ENCODE assay signal across 8 cellular contexts in the genomic region with DNA sequence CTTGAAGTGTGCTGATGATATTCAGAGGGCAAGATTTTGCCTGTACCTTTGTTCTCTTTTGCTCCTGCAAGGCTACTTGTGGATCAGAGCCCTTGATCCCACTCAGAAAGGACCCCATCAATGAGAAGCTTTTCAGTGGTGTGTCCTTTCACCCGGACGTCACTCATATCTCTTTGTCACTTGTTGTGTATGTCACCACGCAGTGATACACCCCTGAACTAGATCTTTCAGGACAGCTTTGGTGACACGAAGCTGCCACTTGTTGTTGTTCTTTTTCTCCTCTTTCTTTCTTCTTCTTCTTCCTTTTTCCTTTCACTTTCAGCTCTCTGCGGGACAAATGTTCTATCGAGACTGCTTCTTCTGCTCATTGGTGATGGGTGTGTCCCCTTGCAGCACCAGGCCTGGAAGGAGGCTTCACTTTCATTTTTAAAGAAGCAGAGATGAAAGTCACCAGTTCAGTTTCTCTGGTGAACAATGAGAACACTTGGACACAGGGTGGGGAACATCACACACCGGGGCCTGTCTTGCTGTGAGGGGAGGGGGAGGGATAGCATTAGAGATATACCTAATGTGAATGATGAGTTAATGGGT.
A peak's percentile ranks its signal among the peaks of the same experiment; 100 is the strongest.
DNase-seq lines count a peak whose midpoint lies in the region; ATAC-seq and TF ChIP-seq lines count a peak whose summit lies in the region.

No MANE protein-coding gene starts in this region.

- H4K20me1 ChIP-seq in PC-3 (ENCODE audit: low read length): no peaks in the 10 kb centered on the region

- H3K4me2 ChIP-seq in PC-3 (ENCODE audit: low read length): no peak overlapping the region

- no peaks in the 10 kb centered on the region for H3K9me3 Mint-ChIP-seq in activated CD4-positive, alpha-beta T cell treated with anti-CD3 and anti-CD28 coated beads, Interleukin-2, amount 10 ng/mL, durations not matched to agents 24 days and 14 days
- no peaks in the 10 kb centered on the region for H3K9me3 Mint-ChIP-seq in T-helper 1 cell treated with Interleukin-12 subunit alpha and Interleukin-12 subunit beta and Interleukin-4 antibody, amounts not matched to agents 30 μg/mL and 1 μg/mL, for 36 hours

- BruUV-seq in PC-3 (replicated peaks; lab: Mats Ljungman, UMichigan): no TSS peak

- no peak for TF ChIP-seq CTCF in PC-3 (conservative IDR thresholded peaks at IDR 0.05; ENCODE audit: low read depth, low read length)

- peak; percentile 83 for DNase-seq in activated CD4-positive, alpha-beta T cell treated with anti-CD3 and anti-CD28 coated beads, Interleukin-2, amount 10 ng/mL, durations not matched to agents 24 days and 14 days
- DNase-seq in activated CD4-positive, alpha-beta T cell treated with anti-CD3 and anti-CD28 coated beads, Interleukin-2, amount 50 U/mL, for 4 hours: no peak
- DNase-seq in left cardiac atrium (no peak), HT-29 (ENCODE audit: low spot score) (no peak), PC-3 (no peak)
- DNase-seq in effector CD8-positive, alpha-beta T cell (lab: John Stamatoyannopoulos, UW): no peak

- POLR2A ChIA-PET in PC-3 (lab: Charles Lee; ENCODE audit: unreplicated experiment): no interaction called here

- no peaks in the 10 kb centered on the region for H3K9me3 ChIP-seq in PC-3 (ENCODE audit: low read length)

- H3K4me3 ChIP-seq in PC-3 (ENCODE audit: low read length): no peak overlapping the region

- ATAC-seq in HG02981 (IDR thresholded peaks at IDR 0.05; ENCODE audit: unreplicated experiment): peak; percentile 84
- peak; percentile 61 to 74 for ATAC-seq in left cardiac atrium
- no peak for ATAC-seq in PC-3

- CTCF ChIA-PET in PC-3 (lab: Charles Lee): interaction anchor here (0.7 kb wide), 1 partner anchor 1097 kb away, joined by 3 read pairs; no protein-coding TSS in a partner anchor

- H3F3A ChIP-seq in PC-3 (ENCODE audit: low read length, unreplicated experiment): no peaks in the 10 kb centered on the region

- H2AFZ ChIP-seq in PC-3 (ENCODE audit: low read length): no peak overlapping the region

- intact Hi-C loops in activated CD4-positive, alpha-beta T cell treated with anti-CD3 and anti-CD28 coated beads, Interleukin-2, amount 10 ng/mL, durations not matched to agents 24 days and 14 days (cut with micrococcal nuclease): loop anchor here (1.0 to 10.0 kb wide), 7 partner anchors 11 to 1102 kb away; partner anchors contain the start of genes FAAH2, SPIN2B, SPIN3 and UBQLN2
- intact Hi-C loops in left cardiac atrium (cut with DNase I): no loop called here
- intact Hi-C loops in PC-3 (cut with micrococcal nuclease): no loop called here

- no peaks in the 10 kb centered on the region for H3K27me3 ChIP-seq in PC-3 (ENCODE audit: low read length)

- peak overlapping the region; percentile 99 for H3K27ac Mint-ChIP-seq in activated CD4-positive, alpha-beta T cell treated with anti-CD3 and anti-CD28 coated beads, Interleukin-2, amount 10 ng/mL, durations not matched to agents 24 days and 14 days
- peak overlapping the region; percentile 90 for H3K27ac Mint-ChIP-seq in T-helper 1 cell treated with Interleukin-12 subunit alpha and Interleukin-12 subunit beta and Interleukin-4 antibody, amounts not matched to agents 30 μg/mL and 1 μg/mL, for 36 hours

- H3K4me3 Mint-ChIP-seq in activated CD4-positive, alpha-beta T cell treated with anti-CD3 and anti-CD28 coated beads, Interleukin-2, amount 10 ng/mL, durations not matched to agents 24 days and 14 days: peak overlapping the region; percentile 82
- peak overlapping the region; percentile 74 for H3K4me3 Mint-ChIP-seq in T-helper 1 cell treated with Interleukin-12 subunit alpha and Interleukin-12 subunit beta and Interleukin-4 antibody, amounts not matched to agents 30 μg/mL and 1 μg/mL, for 36 hours

- H3K4me1 Mint-ChIP-seq in activated CD4-positive, alpha-beta T cell treated with anti-CD3 and anti-CD28 coated beads, Interleukin-2, amount 10 ng/mL, durations not matched to agents 24 days and 14 days: peaks cover 25% of the 10 kb centered on the region
- peaks cover 24% of the 10 kb centered on the region for H3K4me1 Mint-ChIP-seq in T-helper 1 cell treated with Interleukin-12 subunit alpha and Interleukin-12 subunit beta and Interleukin-4 antibody, amounts not matched to agents 30 μg/mL and 1 μg/mL, for 36 hours (ENCODE audit: low read depth)

- no peak overlapping the region for H3K9ac ChIP-seq in PC-3 (ENCODE audit: low read length)

- H3K4me1 ChIP-seq in PC-3 (ENCODE audit: insufficient read depth, low read length): no peaks in the 10 kb centered on the region

- no peaks in the 10 kb centered on the region for H3K27me3 Mint-ChIP-seq in activated CD4-positive, alpha-beta T cell treated with anti-CD3 and anti-CD28 coated beads, Interleukin-2, amount 10 ng/mL, durations not matched to agents 24 days and 14 days
- H3K27me3 Mint-ChIP-seq in T-helper 1 cell treated with Interleukin-12 subunit alpha and Interleukin-12 subunit beta and Interleukin-4 antibody, amounts not matched to agents 30 μg/mL and 1 μg/mL, for 36 hours (ENCODE audit: low read depth): no peaks in the 10 kb centered on the region

- no peaks in the 10 kb centered on the region for H3K9me2 ChIP-seq in PC-3 (replicated peaks; ENCODE audit: low read length)

- peaks cover 16% of the 10 kb centered on the region for H3K36me3 Mint-ChIP-seq in activated CD4-positive, alpha-beta T cell treated with anti-CD3 and anti-CD28 coated beads, Interleukin-2, amount 10 ng/mL, durations not matched to agents 24 days and 14 days (ENCODE audit: low read depth)
- H3K36me3 Mint-ChIP-seq in T-helper 1 cell treated with Interleukin-12 subunit alpha and Interleukin-12 subunit beta and Interleukin-4 antibody, amounts not matched to agents 30 μg/mL and 1 μg/mL, for 36 hours (ENCODE audit: low read depth): peaks cover 13% of the 10 kb centered on the region

- no peaks in the 10 kb centered on the region for H3K36me3 ChIP-seq in PC-3 (ENCODE audit: low read depth, low read length)

- no peak overlapping the region for H3K27ac ChIP-seq in PC-3 (ENCODE audit: low read length)

- H3K79me2 ChIP-seq in PC-3 (ENCODE audit: low read length): no peaks in the 10 kb centered on the region
